In the genomic region with DNA sequence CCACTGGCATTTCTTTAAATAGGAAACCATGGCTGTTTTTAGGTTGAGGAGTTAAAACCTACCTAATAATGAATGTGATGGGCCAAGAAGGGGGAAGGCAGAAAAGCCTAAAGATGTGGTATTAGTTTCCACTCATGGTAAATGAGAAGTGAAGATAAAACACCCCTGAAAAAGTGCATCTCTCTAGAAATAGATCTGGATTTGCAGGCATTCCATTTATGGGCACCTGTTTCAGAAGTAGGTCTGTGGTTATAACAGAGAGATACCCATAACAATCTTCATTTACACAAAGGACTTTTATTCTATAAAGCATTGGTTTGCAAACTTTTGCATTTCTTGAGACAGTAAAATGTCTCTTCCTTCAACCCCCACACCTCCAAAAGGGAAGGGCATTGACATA, we compare ENCODE assay signal across 22 cellular contexts.
"Had no signal": no experiment of that assay in that cellular context is flagged by ENCODE, and none has a peak within 500 bp of the region (broad histone marks: within the 10 kb centered on the region; RNA-seq: fewer than 3 reads in every experiment).

No MANE protein-coding gene starts in this region.

- H3K27me3 ChIP-seq: adrenal gland, esophagus muscularis mucosa, right atrium auricular region, tibial nerve, uterus had no signal

- ATAC-seq: activated CD4-positive, CD25-positive, alpha-beta regulatory T cell treated with anti-CD3 and anti-CD28 coated beads, Interleukin-2, amount 50 U/mL, for 24 hours; activated naive CD4-positive, alpha-beta T cell treated with anti-CD3 and anti-CD28 coated beads, Interleukin-2, amount 50 U/mL, for 72 hours; activated T-cell treated with anti-CD3 and anti-CD28 coated beads, Interleukin-2, amount 50 U/mL, for 72 hours; mucosa of descending colon had no signal

- H3K4me1 ChIP-seq: uterus had no signal

- H3K36me3 ChIP-seq: adrenal gland, esophagus muscularis mucosa, right atrium auricular region, tibial nerve, uterus had no signal

- DNase-seq: activated CD4-positive, alpha-beta T cell treated with anti-CD3 and anti-CD28 coated beads, Interleukin-2, amount 50 U/mL, for 1 hour; activated CD8-positive, alpha-beta memory T cell treated with anti-CD3 and anti-CD28 coated beads for 24 hours; activated gamma-delta T cell treated with Interleukin-2 at 50 U/mL for 16 hours; activated T-cell treated with anti-CD3 and anti-CD28 coated beads, Interleukin-2, amount 50 U/mL, for 72 hours; adrenal gland; effector CD8-positive, alpha-beta T cell; mesenchymal stem cell; mucosa of descending colon; naive B cell; stimulated activated CD4-positive, alpha-beta T cell treated with anti-CD3 and anti-CD28 coated beads, Interleukin-12 subunit alpha, Interleukin-12 subunit beta, amount 100 ng/mL, for 4 hours; stimulated activated CD4-positive, alpha-beta T cell treated with anti-CD3 and anti-CD28 coated beads, Interleukin-1b, Interleukin-23, amount 100 ng/mL, for 48 hours; uterus had no signal

- H3K9me3 ChIP-seq: adrenal gland, esophagus muscularis mucosa, mucosa of descending colon, right atrium auricular region, tibial nerve, uterus had no signal

- H3K4me3 Mint-ChIP-seq: activated T-cell treated with anti-CD3 and anti-CD28 coated beads, Interleukin-2, amount 50 U/mL, for 72 hours; dendritic cell treated with granulocyte-macrophage colony-stimulating factor and Interleukin-4, amounts not matched to agents 40 ng/mL and 50 ng/mL, for 4 days; neural crest cell; stimulated activated naive CD8-positive, alpha-beta T cell treated with anti-CD3 and anti-CD28 coated beads, Interleukin-15, Interleukin-2, amounts not matched to agents 100 ng/mL and 50 ng/mL, for 24 hours had no signal

- FAIRE-seq: bronchial epithelial cell had no signal

- H3K9me3 Mint-ChIP-seq: stimulated activated naive CD8-positive, alpha-beta T cell treated with anti-CD3 and anti-CD28 coated beads, Interleukin-15, Interleukin-2, amounts not matched to agents 100 ng/mL and 50 ng/mL, for 24 hours had no signal

- H3K27ac Mint-ChIP-seq: activated T-cell treated with anti-CD3 and anti-CD28 coated beads, Interleukin-2, amount 50 U/mL, for 72 hours; dendritic cell treated with granulocyte-macrophage colony-stimulating factor and Interleukin-4, amounts not matched to agents 40 ng/mL and 50 ng/mL, for 4 days; progenitor cell of endocrine pancreas; stimulated activated naive CD8-positive, alpha-beta T cell treated with anti-CD3 and anti-CD28 coated beads, Interleukin-15, Interleukin-2, amounts not matched to agents 100 ng/mL and 50 ng/mL, for 24 hours had no signal

- H3K27ac ChIP-seq: adrenal gland, esophagus muscularis mucosa, right atrium auricular region, tibial nerve, uterus had no signal

- H3K27me3 Mint-ChIP-seq: dendritic cell treated with granulocyte-macrophage colony-stimulating factor and Interleukin-4, amounts not matched to agents 40 ng/mL and 50 ng/mL, for 4 days; naive B cell; stimulated activated naive CD8-positive, alpha-beta T cell treated with anti-CD3 and anti-CD28 coated beads, Interleukin-15, Interleukin-2, amounts not matched to agents 100 ng/mL and 50 ng/mL, for 24 hours had no signal

- H3K4me3 ChIP-seq: adrenal gland, esophagus muscularis mucosa, mucosa of descending colon, right atrium auricular region, tibial nerve, uterus had no signal
